Comparison of ENCODE assay signal across 9 cellular contexts in the genomic region with DNA sequence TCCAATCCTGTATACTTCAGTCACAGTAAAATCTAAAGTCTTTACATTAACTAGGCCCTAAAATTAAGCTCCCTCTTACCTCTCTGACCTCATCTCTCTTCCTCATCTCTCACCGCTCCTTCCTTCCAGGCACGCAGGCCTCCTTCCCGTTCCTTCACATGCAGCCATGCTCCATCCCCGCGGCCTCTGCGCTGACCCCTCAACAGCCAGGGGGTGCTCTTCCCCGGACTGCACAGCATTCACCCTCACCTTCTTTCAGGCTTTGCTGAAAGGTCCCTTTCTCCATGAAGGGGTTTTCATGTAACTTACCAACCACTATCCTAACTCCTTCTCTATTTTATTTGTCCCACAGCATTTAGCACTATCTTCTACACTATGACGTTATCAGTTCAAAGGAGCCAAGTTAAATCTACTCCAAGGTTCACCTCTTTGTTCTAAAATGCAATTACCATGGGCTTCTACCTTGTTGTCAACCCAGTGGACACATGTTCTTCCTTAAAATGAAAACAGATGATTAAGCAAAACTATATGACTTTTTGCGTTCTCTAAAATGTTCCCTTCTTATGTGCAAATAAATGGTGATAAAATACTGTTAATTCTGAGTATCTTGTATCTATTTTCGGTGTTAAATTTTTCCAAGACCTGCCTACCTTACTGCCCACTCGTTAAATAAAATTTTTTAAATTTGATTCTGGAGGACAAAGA. TPM values are rescaled to one million over a fixed set of nuclear protein-coding genes. Genes with fewer than 3 reads are reported as not detected.
A peak's percentile ranks its signal among the peaks of the same experiment; 100 is the strongest.
DNase-seq lines count a peak whose midpoint lies in the region; ATAC-seq and TF ChIP-seq lines count a peak whose summit lies in the region.
"Had no signal": no experiment of that assay in that cellular context is flagged by ENCODE, and none has a peak within 500 bp of the region (broad histone marks: within the 10 kb centered on the region; RNA-seq: fewer than 3 reads in every experiment).

No MANE protein-coding gene starts in this region.

- POLR2A ChIA-PET in activated CD4-positive, alpha-beta memory T cell treated with anti-CD3 and anti-CD28 coated beads for 36 hours (lab: Charles Lee) = no interaction called here
- POLR2A ChIA-PET in activated CD4-positive, alpha-beta memory T cell treated with anti-CD3 and anti-CD28 coated beads, Interleukin-2, amount 10 ng/mL, durations not matched to agents 7 days and 5 days (lab: Charles Lee) = no interaction called here

- peaks cover 29% of the 10 kb centered on the region for H3K36me3 Mint-ChIP-seq in activated CD4-positive, alpha-beta memory T cell treated with anti-CD3 and anti-CD28 coated beads for 36 hours
- peaks cover 50% of the 10 kb centered on the region for H3K36me3 Mint-ChIP-seq in activated CD4-positive, alpha-beta memory T cell treated with anti-CD3 and anti-CD28 coated beads, Interleukin-2, amount 10 ng/mL, durations not matched to agents 7 days and 5 days (ENCODE audit: low read depth)
- peaks cover 20% of the 10 kb centered on the region for H3K36me3 Mint-ChIP-seq in activated naive CD8-positive, alpha-beta T cell treated with anti-CD3 and anti-CD28 coated beads for 36 hours

- intact Hi-C loops in activated CD4-positive, alpha-beta memory T cell treated with anti-CD3 and anti-CD28 coated beads for 36 hours (cut with micrococcal nuclease) = no loop called here
- intact Hi-C loops in thyroid gland (cut with DNase I) = loop anchor here (10.0 kb wide), 1 partner anchor 90 kb away; no protein-coding TSS in a partner anchor

- no peak overlapping the region for H3K4me3 ChIP-seq in thyroid gland (replicated peaks in 1 of 3)
- H3K4me3 ChIP-seq: BLaER1 had no signal

- peak in 1 of 6 experiments; percentile 15 for TF ChIP-seq CTCF in thyroid gland (IDR thresholded peaks at IDR 0.05)

- H3K27ac ChIP-seq in thyroid gland = peak overlapping the region in 2 of 3 donors; percentile 80 to 85
- H3K27ac ChIP-seq: BLaER1 had no signal

- no peak for TF ChIP-seq POLR2A in thyroid gland (IDR thresholded peaks at IDR 0.05)

- H3K27ac Mint-ChIP-seq in activated CD4-positive, alpha-beta memory T cell treated with anti-CD3 and anti-CD28 coated beads for 36 hours = no peak overlapping the region
- no peak overlapping the region for H3K27ac Mint-ChIP-seq in activated CD4-positive, alpha-beta memory T cell treated with anti-CD3 and anti-CD28 coated beads, Interleukin-2, amount 10 ng/mL, durations not matched to agents 7 days and 5 days
- H3K27ac Mint-ChIP-seq in activated naive CD8-positive, alpha-beta T cell treated with anti-CD3 and anti-CD28 coated beads for 36 hours = no peak overlapping the region

- H3K27me3 Mint-ChIP-seq in activated CD4-positive, alpha-beta memory T cell treated with anti-CD3 and anti-CD28 coated beads for 36 hours = no peaks in the 10 kb centered on the region
- no peaks in the 10 kb centered on the region for H3K27me3 Mint-ChIP-seq in activated CD4-positive, alpha-beta memory T cell treated with anti-CD3 and anti-CD28 coated beads, Interleukin-2, amount 10 ng/mL, durations not matched to agents 7 days and 5 days
- no peaks in the 10 kb centered on the region for H3K27me3 Mint-ChIP-seq in activated naive CD8-positive, alpha-beta T cell treated with anti-CD3 and anti-CD28 coated beads for 36 hours

- peaks cover 17% of the 10 kb centered on the region for H3K4me1 Mint-ChIP-seq in activated CD4-positive, alpha-beta memory T cell treated with anti-CD3 and anti-CD28 coated beads for 36 hours (ENCODE audit: low read depth)
- H3K4me1 Mint-ChIP-seq in activated CD4-positive, alpha-beta memory T cell treated with anti-CD3 and anti-CD28 coated beads, Interleukin-2, amount 10 ng/mL, durations not matched to agents 7 days and 5 days = peaks cover 10% of the 10 kb centered on the region
- H3K4me1 Mint-ChIP-seq in activated naive CD8-positive, alpha-beta T cell treated with anti-CD3 and anti-CD28 coated beads for 36 hours = peaks cover 9% of the 10 kb centered on the region

- peaks cover 2% of the 10 kb centered on the region for H3K9me3 Mint-ChIP-seq in activated CD4-positive, alpha-beta memory T cell treated with anti-CD3 and anti-CD28 coated beads for 36 hours
- H3K9me3 Mint-ChIP-seq in activated CD4-positive, alpha-beta memory T cell treated with anti-CD3 and anti-CD28 coated beads, Interleukin-2, amount 10 ng/mL, durations not matched to agents 7 days and 5 days = peaks cover 5% of the 10 kb centered on the region
- peaks cover 4% of the 10 kb centered on the region for H3K9me3 Mint-ChIP-seq in activated naive CD8-positive, alpha-beta T cell treated with anti-CD3 and anti-CD28 coated beads for 36 hours

- CTCF ChIA-PET in activated CD4-positive, alpha-beta memory T cell treated with anti-CD3 and anti-CD28 coated beads for 36 hours (lab: Charles Lee) = interaction anchor here (1.4 kb wide), 1 partner anchor 332 kb away, joined by 4 read pairs; no protein-coding TSS in a partner anchor
- CTCF ChIA-PET in activated CD4-positive, alpha-beta memory T cell treated with anti-CD3 and anti-CD28 coated beads, Interleukin-2, amount 10 ng/mL, durations not matched to agents 7 days and 5 days (lab: Charles Lee) = interaction anchor here (1.6 kb wide), 1 partner anchor 203 kb away, joined by 3 read pairs; a partner anchor contains a TSS

- peaks cover 13% of the 10 kb centered on the region in 2 donors for H3K4me1 ChIP-seq in thyroid gland

- no peak overlapping the region for H3K4me3 Mint-ChIP-seq in activated CD4-positive, alpha-beta memory T cell treated with anti-CD3 and anti-CD28 coated beads for 36 hours
- no peak overlapping the region for H3K4me3 Mint-ChIP-seq in activated CD4-positive, alpha-beta memory T cell treated with anti-CD3 and anti-CD28 coated beads, Interleukin-2, amount 10 ng/mL, durations not matched to agents 7 days and 5 days
- no peak overlapping the region for H3K4me3 Mint-ChIP-seq in activated naive CD8-positive, alpha-beta T cell treated with anti-CD3 and anti-CD28 coated beads for 36 hours

- H3K27me3 ChIP-seq in thyroid gland = no peaks in the 10 kb centered on the region
- H3K27me3 ChIP-seq: BLaER1 had no signal

- DNase-seq in activated CD4-positive, alpha-beta memory T cell treated with anti-CD3 and anti-CD28 coated beads for 36 hours = peak; percentile 24
- no peak for DNase-seq in activated CD4-positive, alpha-beta memory T cell treated with anti-CD3 and anti-CD28 coated beads, Interleukin-2, amount 10 ng/mL, durations not matched to agents 7 days and 5 days
- DNase-seq in activated naive CD8-positive, alpha-beta T cell treated with anti-CD3 and anti-CD28 coated beads for 36 hours = peak; percentile 4
- DNase-seq in iPS-NIHi11 (ENCODE audit: low spot score) (peak; percentile 74), thyroid gland (no peak), NCI-H2107 treated with DMSO at 0.1 percent for 48 hours (lab: John Stamatoyannopoulos, UW; ENCODE audit: unreplicated experiment) (no peak), NCI-H748 treated with DMSO at 0.1 percent for 48 hours (lab: John Stamatoyannopoulos, UW) (no peak)

- no peak for ATAC-seq in HG03175 (IDR thresholded peaks at IDR 0.05; ENCODE audit: unreplicated experiment)

- no peaks in the 10 kb centered on the region for H3K9me3 ChIP-seq in thyroid gland

- H3K36me3 ChIP-seq in thyroid gland = peaks cover 7 to 10% of the 10 kb centered on the region in 2 donors

- WGBS in thyroid gland, 2 donors = 65 to 71% methylated on average over 11 of the region's 11 CpGs

RNA-seq across cellular contexts. Expression of a gene that starts 57.8 kb away (rescaled TPM):
- under 1 TPM in 1 of 2 experiments, not detected in 1; 0.24 TPM for total RNA-seq in activated CD4-positive, alpha-beta memory T cell treated with anti-CD3 and anti-CD28 coated beads for 36 hours
- total RNA-seq in activated CD4-positive, alpha-beta memory T cell treated with anti-CD3 and anti-CD28 coated beads, Interleukin-2, amount 10 ng/mL, durations not matched to agents 7 days and 5 days = not detected
- total RNA-seq in activated naive CD8-positive, alpha-beta T cell treated with anti-CD3 and anti-CD28 coated beads for 36 hours = under 1 TPM in 1 of 2 experiments, not detected in 1; 0.33 TPM
- total RNA-seq in thyroid gland = 10 to 100 TPM in 1 of 4 donors, 1 to 10 TPM in 3; 2.2 to 23.2 (median 8.3) TPM

Comparison
In these comparisons a context has a peak if more than half of its experiments do, and no peak if none do; other contexts are left out.
1. DNase-seq: peak in activated CD4-positive, alpha-beta memory T cell treated with anti-CD3 and anti-CD28 coated beads for 36 hours (single experiment), activated naive CD8-positive, alpha-beta T cell treated with anti-CD3 and anti-CD28 coated beads for 36 hours (single experiment) and iPS-NIHi11 (single experiment); none in activated CD4-positive, alpha-beta memory T cell treated with anti-CD3 and anti-CD28 coated beads, Interleukin-2, amount 10 ng/mL, durations not matched to agents 7 days and 5 days (single experiment), thyroid gland (0 of 2), NCI-H2107 treated with DMSO at 0.1 percent for 48 hours (single experiment) and NCI-H748 treated with DMSO at 0.1 percent for 48 hours (single experiment).